In genomic region chr3:20846792-20847191, GRCh38 we compare ENCODE assay signal across 20 cellular contexts.
"Had no signal": no experiment of that assay in that cellular context is flagged by ENCODE, and none has a peak within 500 bp of the region (broad histone marks: within the 10 kb centered on the region; RNA-seq: fewer than 3 reads in every experiment).

No MANE protein-coding gene starts in this region.

- ATAC-seq: left lobe of liver; natural killer cell; psoas muscle; right cardiac atrium; stimulated activated memory B cell treated with anti-CD40 and anti-IgM and Interleukin-4, amounts not matched to agents 10 μg/mL and 1 μg/mL and 100 μg/mL, for 72 hours; stimulated activated naive CD8-positive, alpha-beta T cell treated with anti-CD3 and anti-CD28 coated beads, Interleukin-15, Interleukin-2, amounts not matched to agents 100 U/mL and 50 U/mL, for 24 hours had no signal

- DNase-seq: dermis blood vessel endothelial cell; effector memory CD4-positive, alpha-beta T cell; erythroblast; esophagus squamous epithelium; hypothalamus; immature natural killer cell; islet precursor cell; kidney glomerular epithelial cell; natural killer cell; occipital lobe; ovary; posterior cingulate gyrus; psoas muscle; right cardiac atrium; spleen; stimulated activated CD4-positive, alpha-beta T cell treated with anti-CD3 and anti-CD28 coated beads, Interleukin-4, amount 100 ng/mL, for 4 hours; stimulated activated naive CD8-positive, alpha-beta T cell treated with anti-CD3 and anti-CD28 coated beads, Interleukin-15, Interleukin-2, amounts not matched to agents 100 U/mL and 50 U/mL, for 24 hours; upper lobe of left lung had no signal
